Comparison of ENCODE assay signal across 9 cellular contexts in genomic region chr9:96413312-96414221, GRCh38. TPM values are rescaled to one million over a fixed set of nuclear protein-coding genes. Genes with fewer than 3 reads are reported as not detected.
DNase-seq lines count a peak whose midpoint lies in the region; ATAC-seq, FAIRE-seq and TF ChIP-seq lines count a peak whose summit lies in the region.
"Had no signal": no experiment of that assay in that cellular context is flagged by ENCODE, and none has a peak within 500 bp of the region (broad histone marks: within the 10 kb centered on the region; RNA-seq: fewer than 3 reads in every experiment).

No MANE protein-coding gene starts in this region.

- no peaks in the 10 kb centered on the region for H3K27me3 ChIP-seq in DND-41 (ENCODE audit: insufficient read depth, low read length, poor library complexity)
- no peaks in the 10 kb centered on the region for H3K27me3 ChIP-seq in fibroblast of lung (ENCODE audit: control insufficient read depth, insufficient read depth, low read length)
- H3K27me3 ChIP-seq in gastrocnemius medialis, result no peaks in the 10 kb centered on the region

- ATAC-seq in DND-41 (ENCODE audit: insufficient read depth, low read depth), result no peak
- ATAC-seq in gastrocnemius medialis, result no peak

- intact Hi-C loops in gastrocnemius medialis (cut with DNase I; ENCODE audit: low total_unique reads), result loop anchor here (10.0 kb wide), 2 partner anchors 899 to 1221 kb away; partner anchors contain the start of genes NCBP1, PTCH1 and TSTD2

- H3K36me3 ChIP-seq in DND-41 (ENCODE audit: insufficient read depth, low read length) (peaks cover 65% of the 10 kb centered on the region), fibroblast of lung (ENCODE audit: control insufficient read depth, insufficient read depth, low read length) (no peaks in the 10 kb centered on the region), gastrocnemius medialis (no peaks in the 10 kb centered on the region)

- H3K4me1 ChIP-seq in DND-41 (ENCODE audit: insufficient read depth, low read length) (peaks cover 54% of the 10 kb centered on the region), fibroblast of lung (ENCODE audit: control insufficient read depth, extremely low read depth, insufficient read depth, low read length) (no peaks in the 10 kb centered on the region), gastrocnemius medialis (peaks cover 6 to 8% of the 10 kb centered on the region in 2 donors)

- H3K4me3 ChIP-seq in DND-41 (ENCODE audit: low read depth in 1 of 2, low read length in 2 of 2), result no peak overlapping the region; a peak in 1 of 4 replicates
- H3K4me3 ChIP-seq in fibroblast of lung (replicated peaks in 1 of 4; ENCODE audit: control extremely low read depth in 1 of 4, insufficient read depth in 1 of 4, low read depth in 3 of 4, low read length in 4 of 4), result no peak overlapping the region
- H3K4me3 ChIP-seq in gastrocnemius medialis, result no peak overlapping the region

- TF ChIP-seq POLR2A in H54 (IDR thresholded peaks at IDR 0.05; ENCODE audit: low read depth, low read length), result no peak
- no peak for TF ChIP-seq POLR2A in gastrocnemius medialis (IDR thresholded peaks at IDR 0.05)

- H2AFZ ChIP-seq in DND-41 (ENCODE audit: low read depth, low read length) (no peak overlapping the region), fibroblast of lung (ENCODE audit: low read length) (peak overlapping the region; percentile 59)

- TF ChIP-seq CTCF in DND-41 (IDR thresholded peaks at IDR 0.05; ENCODE audit: borderline replicate concordance, extremely low read depth, low read length, poor library complexity, severe bottlenecking) (no peak), fibroblast of lung (conservative IDR thresholded peaks at IDR 0.05 in 1 of 2, IDR thresholded peaks at IDR 0.05 in 1 of 2; ENCODE audit: low read depth in 1 of 2, low read length in 2 of 2) (no peak), gastrocnemius medialis (IDR thresholded peaks at IDR 0.05 in 4 of 5, conservative IDR thresholded peaks at IDR 0.05 in 1 of 5) (no peak)

- H3K9ac ChIP-seq in DND-41 (ENCODE audit: low read depth, low read length) (no peak overlapping the region), fibroblast of lung (ENCODE audit: insufficient read depth, low read length) (no peak overlapping the region)

- H3K79me2 ChIP-seq in DND-41 (ENCODE audit: insufficient read depth, low read length) (peaks cover 93% of the 10 kb centered on the region), fibroblast of lung (ENCODE audit: control insufficient read depth, insufficient read depth, low read length) (peaks cover 40% of the 10 kb centered on the region)

- peak; percentile 11 for FAIRE-seq in H54 (lab: Jason Lieb, UNC)
- FAIRE-seq: bronchial epithelial cell had no signal

- H3K4me2 ChIP-seq in DND-41 (ENCODE audit: insufficient read depth, low read length) (peak overlapping the region; percentile 46; the same call in 1 of the 2 replicates), fibroblast of lung (ENCODE audit: extremely low read depth, insufficient read depth, low read length) (no peak overlapping the region)

- H4K20me1 ChIP-seq in DND-41 (ENCODE audit: insufficient read depth, low read length) (peaks cover 73% of the 10 kb centered on the region), fibroblast of lung (ENCODE audit: control insufficient read depth, extremely low read depth, insufficient read depth, low read length) (no peaks in the 10 kb centered on the region)

- no peaks in the 10 kb centered on the region for H3K9me3 ChIP-seq in DND-41 (ENCODE audit: insufficient read depth, low read length, severe bottlenecking)
- no peaks in the 10 kb centered on the region for H3K9me3 ChIP-seq in fibroblast of lung (ENCODE audit: control insufficient read depth, insufficient read depth, low read depth, low read length)
- no peaks in the 10 kb centered on the region for H3K9me3 ChIP-seq in gastrocnemius medialis

- in situ Hi-C loops in gastrocnemius medialis (cut with MboI; ENCODE audit: low sequenced_read_pairs in 4 of 4), result no loop called here

- no peak for DNase-seq in DND-41
- DNase-seq in H54 (ENCODE audit: insufficient read length, low spot score), result no peak
- peak; percentile 60 to 69 for DNase-seq in NOMO-1 (lab: John Stamatoyannopoulos, UW; ENCODE audit: unreplicated experiment in 2 of 2)
- DNase-seq in fibroblast of lung (ENCODE audit: low read depth in 2 of 2), result peak in 1 of 2 donors; percentile 12
- no peak for DNase-seq in stimulated activated CD4-positive, alpha-beta T cell treated with anti-CD3 and anti-CD28 coated beads, Interleukin-4, amount 100 ng/mL, for 1 hour
- no peak for DNase-seq in GM19238 (ENCODE audit: insufficient read length, low spot score)
- DNase-seq in central memory CD4-positive, alpha-beta T cell, result no peak
- no peak for DNase-seq in gastrocnemius medialis

- H3K27ac ChIP-seq in DND-41 (ENCODE audit: low read length) (no peak overlapping the region), fibroblast of lung (ENCODE audit: insufficient read depth, low read length) (no peak overlapping the region), gastrocnemius medialis (no peak overlapping the region)

RNA-seq across cellular contexts. Expression of gene ZNF367, which starts 4.6 kb away (rescaled TPM):
- total RNA-seq in fibroblast of lung, result 0.26 and 0.66 TPM in 2 replicates
- 2.2 and 6.4 TPM in 2 replicates for polyA plus RNA-seq in fibroblast of lung
- polyA plus RNA-seq in fibroblast of lung (2012), result 2.4 and 6.8 TPM in 2 replicates
- 0.47 and 3.5 TPM in 2 replicates for polyA minus RNA-seq in fibroblast of lung (ENCODE audit: low replicate concordance)
- total RNA-seq in gastrocnemius medialis, result 1 to 10 TPM in 3 of 4 donors, under 1 TPM in 1; 0.15 to 5.1 (median 1.7) TPM

RNA-seq across cellular contexts. Expression of gene SLC35D2, which starts 30.1 kb away (rescaled TPM):
- total RNA-seq in fibroblast of lung (28.2 and 34.7 TPM in 2 replicates), gastrocnemius medialis (1 to 10 TPM; 3.0 to 9.0 (median 6.8) TPM)
- 26.2 and 27.2 TPM in 2 replicates for polyA plus RNA-seq in fibroblast of lung
- 23.9 and 25.0 TPM in 2 replicates for polyA plus RNA-seq in fibroblast of lung (2012)
- polyA minus RNA-seq in fibroblast of lung (ENCODE audit: low replicate concordance), result 2.2 and 5.1 TPM in 2 replicates

RNA-seq across cellular contexts. Expression of gene HABP4, which starts 36.4 kb away (rescaled TPM):
- total RNA-seq in fibroblast of lung (18.2 and 31.4 TPM in 2 replicates), gastrocnemius medialis (10 to 100 TPM in 3 of 4 donors, 1 to 10 TPM in 1; 6.2 to 19.3 (median 12.3) TPM)
- polyA plus RNA-seq in fibroblast of lung, result 28.7 and 35.6 TPM in 2 replicates
- polyA plus RNA-seq in fibroblast of lung (2012), result 30.6 and 38.9 TPM in 2 replicates
- polyA minus RNA-seq in fibroblast of lung (ENCODE audit: low replicate concordance), result 2.2 and 9.3 TPM in 2 replicates

Comparison
In these comparisons a context has a peak if more than half of its experiments do, and no peak if none do; other contexts are left out.
1. DNase-seq: peak in NOMO-1 (2 of 2); none in DND-41 (single experiment), H54 (single experiment), stimulated activated CD4-positive, alpha-beta T cell treated with anti-CD3 and anti-CD28 coated beads, Interleukin-4, amount 100 ng/mL, for 1 hour (single experiment), GM19238 (single experiment), central memory CD4-positive, alpha-beta T cell (single experiment) and gastrocnemius medialis (0 of 2).